In the genomic region with DNA sequence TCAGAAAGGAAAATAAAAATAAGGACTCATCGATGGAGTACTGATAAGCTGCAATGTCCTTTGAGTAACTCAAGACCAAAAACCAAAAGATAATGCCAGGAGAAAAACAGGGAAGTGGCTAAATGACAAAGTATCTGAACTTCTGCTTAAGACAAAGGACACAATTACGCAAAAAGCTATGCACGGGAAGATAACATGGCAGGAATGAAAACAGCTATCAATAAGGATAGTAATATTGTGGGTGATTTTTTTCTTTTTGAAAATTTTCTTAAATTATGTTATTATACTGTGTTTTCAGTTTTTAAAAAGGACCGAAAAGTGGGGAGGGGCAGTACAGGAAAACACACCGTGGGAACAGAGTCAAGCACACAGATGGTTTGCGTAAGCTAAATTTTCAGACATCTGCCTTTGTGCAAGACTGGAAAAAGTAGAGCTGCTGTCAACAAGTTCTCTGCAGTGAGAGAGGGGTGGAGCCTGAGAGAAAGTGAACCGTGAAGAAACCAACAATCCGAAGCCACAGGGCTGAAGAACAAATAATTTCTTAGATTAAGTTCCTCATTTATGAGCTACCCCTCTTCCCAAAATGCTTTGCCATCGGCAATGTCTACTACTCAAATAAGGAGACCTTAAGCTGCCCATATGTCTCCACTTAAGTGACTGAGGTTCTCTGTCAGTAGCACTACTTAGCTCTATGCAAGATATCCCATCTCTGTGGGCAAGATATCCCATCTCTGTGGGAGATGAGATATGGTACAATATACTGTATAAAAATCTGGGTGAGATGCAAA, we compare ENCODE assay signal across 7 cellular contexts.
DNase-seq lines count a peak whose midpoint lies in the region; ATAC-seq and TF ChIP-seq lines count a peak whose summit lies in the region.

No MANE protein-coding gene starts in this region.

- H3K27me3 Mint-ChIP-seq in activated T-helper 2 cell treated with anti-CD3 and anti-CD28 coated beads, Interferon-gamma antibody, Interleukin-2, Interleukin-4, amounts not matched to agents 10 μg/mL and 5 μg/mL and 100 μg/mL, durations not matched to agents 14 hours and 24 hours and 36 hours (ENCODE audit: low read depth) = no peaks in the 10 kb centered on the region

- DNase-seq in MV-4-11 (lab: John Stamatoyannopoulos, UW) (peak; percentile 97), heart left ventricle (peak in 4 of 5 donors; percentile 62 to 72 (median 67)), spleen (no peak), NCI-H2029 (lab: John Stamatoyannopoulos, UW) (no peak)
- DNase-seq in activated T-helper 2 cell treated with anti-CD3 and anti-CD28 coated beads, Interferon-gamma antibody, Interleukin-2, Interleukin-4, amounts not matched to agents 10 μg/mL and 5 μg/mL and 100 μg/mL, durations not matched to agents 14 hours and 24 hours and 36 hours (ENCODE audit: low spot score) = no peak

- H3K9me3 Mint-ChIP-seq in activated T-helper 2 cell treated with anti-CD3 and anti-CD28 coated beads, Interferon-gamma antibody, Interleukin-2, Interleukin-4, amounts not matched to agents 10 μg/mL and 5 μg/mL and 100 μg/mL, durations not matched to agents 14 hours and 24 hours and 36 hours = peaks cover 2% of the 10 kb centered on the region

- H3K4me1 ChIP-seq in heart left ventricle = peaks cover 2 to 94% (median 52%) of the 10 kb centered on the region in 12 donors
- H3K4me1 ChIP-seq in spleen = peaks cover 54 to 99% (median 92%) of the 10 kb centered on the region in 6 donors

- ATAC-seq in GM18499 (IDR thresholded peaks at IDR 0.05; ENCODE audit: insufficient read depth, unreplicated experiment) (peak; percentile 59), GM21737 (IDR thresholded peaks at IDR 0.05; ENCODE audit: unreplicated experiment) (peak; percentile 66), heart left ventricle (peak; percentile 79 to 94 (median 90))

- peaks cover 49% of the 10 kb centered on the region for H3K4me1 Mint-ChIP-seq in activated T-helper 2 cell treated with anti-CD3 and anti-CD28 coated beads, Interferon-gamma antibody, Interleukin-2, Interleukin-4, amounts not matched to agents 10 μg/mL and 5 μg/mL and 100 μg/mL, durations not matched to agents 14 hours and 24 hours and 36 hours (ENCODE audit: low read depth)

- peak overlapping the region; percentile 75 to 89 (median 82) for H3K27ac ChIP-seq in heart left ventricle
- H3K27ac ChIP-seq in spleen = peak overlapping the region; percentile 82 to 97 (median 94)

- TF ChIP-seq CTCF in heart left ventricle (IDR thresholded peaks at IDR 0.05) (no peak), spleen (IDR thresholded peaks at IDR 0.05 in 8 of 11, conservative IDR thresholded peaks at IDR 0.05 in 3 of 11) (peak in 1 of 11 experiments; percentile 24)

- no peaks in the 10 kb centered on the region for H3K36me3 ChIP-seq in heart left ventricle
- peaks cover 0 to 10% (median 0%) of the 10 kb centered on the region in 6 donors for H3K36me3 ChIP-seq in spleen

- peak overlapping the region; percentile 57 for H3K27ac Mint-ChIP-seq in activated T-helper 2 cell treated with anti-CD3 and anti-CD28 coated beads, Interferon-gamma antibody, Interleukin-2, Interleukin-4, amounts not matched to agents 10 μg/mL and 5 μg/mL and 100 μg/mL, durations not matched to agents 14 hours and 24 hours and 36 hours

- WGBS in heart left ventricle, 4 donors = 2 to 6% (median 4%) methylated on average over 9 of the region's 9 CpGs
- 10 to 21% (median 15%) methylated on average over 9 of the region's 9 CpGs for WGBS in spleen, 5 donors

- intact Hi-C loops in activated T-helper 2 cell treated with anti-CD3 and anti-CD28 coated beads, Interferon-gamma antibody, Interleukin-2, Interleukin-4, amounts not matched to agents 10 μg/mL and 5 μg/mL and 100 μg/mL, durations not matched to agents 14 hours and 24 hours and 36 hours (cut with micrococcal nuclease) = loop anchor here (2.0 kb wide), 2 partner anchors 16 to 38 kb away; no protein-coding TSS in a partner anchor
- intact Hi-C loops in heart left ventricle (cut with DNase I) = loop anchor here in 3 of 10 donors (5.0 kb wide), 3 partner anchors 35 to 80 kb away; no protein-coding TSS in a partner anchor
- intact Hi-C loops in spleen (cut with DNase I; ENCODE audit: low total_unique reads) = no loop called here

- H3K27me3 ChIP-seq in heart left ventricle (no peaks in the 10 kb centered on the region), spleen (replicated peaks in 1 of 7) (no peaks in the 10 kb centered on the region)

- H3K9me3 ChIP-seq in heart left ventricle (no peaks in the 10 kb centered on the region), spleen (no peaks in the 10 kb centered on the region)

- H3K4me3 ChIP-seq in heart left ventricle (peak overlapping the region in 9 of 12 donors; percentile 7 to 51 (median 25)), spleen (peak overlapping the region in 4 of 8 donors; percentile 10 to 57 (median 16))

- H3K36me3 Mint-ChIP-seq in activated T-helper 2 cell treated with anti-CD3 and anti-CD28 coated beads, Interferon-gamma antibody, Interleukin-2, Interleukin-4, amounts not matched to agents 10 μg/mL and 5 μg/mL and 100 μg/mL, durations not matched to agents 14 hours and 24 hours and 36 hours (ENCODE audit: low read depth) = peaks cover 25% of the 10 kb centered on the region

- peak overlapping the region; percentile 35 for H3K4me3 Mint-ChIP-seq in activated T-helper 2 cell treated with anti-CD3 and anti-CD28 coated beads, Interferon-gamma antibody, Interleukin-2, Interleukin-4, amounts not matched to agents 10 μg/mL and 5 μg/mL and 100 μg/mL, durations not matched to agents 14 hours and 24 hours and 36 hours (ENCODE audit: low read depth)

- no peak for TF ChIP-seq POLR2A in heart left ventricle (IDR thresholded peaks at IDR 0.05)
- TF ChIP-seq POLR2A in spleen (IDR thresholded peaks at IDR 0.05) = no peak

Comparison
In these comparisons a context has a peak if more than half of its experiments do, and no peak if none do; other contexts are left out.
1. DNase-seq: peak in MV-4-11 (single experiment) and heart left ventricle (4 of 5); none in activated T-helper 2 cell treated with anti-CD3 and anti-CD28 coated beads, Interferon-gamma antibody, Interleukin-2, Interleukin-4, amounts not matched to agents 10 μg/mL and 5 μg/mL and 100 μg/mL, durations not matched to agents 14 hours and 24 hours and 36 hours (single experiment), spleen (single experiment) and NCI-H2029 (single experiment).
2. Peak in every context shown above with its lines, with median percentiles within 50 percentile points of each other: ATAC-seq.